In genomic region chr22:29267462-29267857, GRCh38 we compare ENCODE assay signal across 8 cellular contexts. TPM values are rescaled to one million over a fixed set of nuclear protein-coding genes. Genes with fewer than 3 reads are reported as not detected.
A peak's percentile ranks its signal among the peaks of the same experiment; 100 is the strongest.
DNase-seq lines count a peak whose midpoint lies in the region; ATAC-seq and TF ChIP-seq lines count a peak whose summit lies in the region.

No MANE protein-coding gene starts in this region.

- peaks cover 31% of the 10 kb centered on the region for H4K20me1 ChIP-seq in neural cell (ENCODE audit: insufficient read depth)

- H3K4me3 Mint-ChIP-seq in CD8-positive, alpha-beta T cell: peak overlapping the region; percentile 95

- no peaks in the 10 kb centered on the region for H3K27me3 Mint-ChIP-seq in CD8-positive, alpha-beta T cell (ENCODE audit: low read depth)

- H3K4me1 ChIP-seq in CD8-positive, alpha-beta T cell (ENCODE audit: insufficient read depth, low read length): peaks cover 45% of the 10 kb centered on the region
- H3K4me1 ChIP-seq in HUES64 (ENCODE audit: insufficient read depth, low read length) (peaks cover 30% of the 10 kb centered on the region), colonic mucosa (peaks cover 28% of the 10 kb centered on the region)

- H3K9ac ChIP-seq in HUES64 (ENCODE audit: low read depth, low read length): peak overlapping the region; percentile 98
- H3K9ac ChIP-seq in colonic mucosa (ENCODE audit: low read depth in 2 of 2, low read length in 2 of 2): peak overlapping the region; percentile 95 to 98
- peak overlapping the region; percentile 98 for H3K9ac ChIP-seq in neural cell (ENCODE audit: low read length)

- WGBS in HUES64: under 1% methylated on average over 32 of the region's 32 CpGs

- H3K79me2 ChIP-seq in neural cell (replicated peaks; ENCODE audit: insufficient read depth, low read length): peaks cover 60% of the 10 kb centered on the region

- H3K36me3 ChIP-seq in CD8-positive, alpha-beta T cell (ENCODE audit: insufficient read depth, low read length): peaks cover 11% of the 10 kb centered on the region
- peaks cover 61% of the 10 kb centered on the region for H3K36me3 ChIP-seq in HUES64 (ENCODE audit: insufficient read depth, low read length)
- peaks cover 4% of the 10 kb centered on the region for H3K36me3 ChIP-seq in colonic mucosa
- H3K36me3 ChIP-seq in neural cell (ENCODE audit: insufficient read depth, low read length): no peaks in the 10 kb centered on the region

- CTCF ChIA-PET in CD8-positive, alpha-beta T cell (lab: Charles Lee): interaction anchor here (3.8 kb wide), 1 partner anchor 22 kb away, joined by 15 read pairs; no protein-coding TSS in a partner anchor

- intact Hi-C loops in CD8-positive, alpha-beta T cell (cut with DNase I, micrococcal nuclease): loop anchor here (5.0 to 10.0 kb wide), 6 partner anchors 465 to 1353 kb away; partner anchors contain the start of genes CHEK2 (in 2 of the 2), HSCB (in 2 of the 2), PITPNB (in 2 of the 2) and ASCC2 (in 1 of the 2)
- intact Hi-C loops in colonic mucosa (cut with DNase I): no loop called here

- no peaks in the 10 kb centered on the region for H3K9me3 Mint-ChIP-seq in CD8-positive, alpha-beta T cell

- peak overlapping the region; percentile 97 for H3K4me2 ChIP-seq in neural cell (ENCODE audit: low read length)

- peak overlapping the region; percentile 98 for H3K27ac ChIP-seq in CD8-positive, alpha-beta T cell (ENCODE audit: low read depth, low read length)
- H3K27ac ChIP-seq in HUES64 (ENCODE audit: low read depth, low read length): peak overlapping the region; percentile 99
- peak overlapping the region; percentile 95 for H3K27ac ChIP-seq in colonic mucosa
- peak overlapping the region; percentile 98 for H3K27ac ChIP-seq in neural cell (ENCODE audit: low read length)

- H3K27ac Mint-ChIP-seq in CD8-positive, alpha-beta T cell: peak overlapping the region; percentile 97

- no peak for DNase-seq in CD8-positive, alpha-beta T cell
- DNase-seq in colonic mucosa (peak; percentile 33), dedifferentiated amniotic fluid mesenchymal stem cell (ENCODE audit: extremely low spot score) (no peak), NCI-H69 (lab: John Stamatoyannopoulos, UW) (no peak)
- DNase-seq in stimulated activated CD8-positive, alpha-beta memory T cell treated with anti-CD3 and anti-CD28 coated beads, Interleukin-4, amount 100 ng/mL, for 48 hours: no peak

- TF ChIP-seq RAD21 in neural cell (conservative IDR thresholded peaks at IDR 0.05): no peak

- H2AFZ ChIP-seq in neural cell (ENCODE audit: low read depth, low read length): peak overlapping the region; percentile 65

- H3K9me3 ChIP-seq in CD8-positive, alpha-beta T cell (ENCODE audit: low read length): no peaks in the 10 kb centered on the region
- H3K9me3 ChIP-seq in HUES64 (ENCODE audit: insufficient read depth, low read depth, low read length) (no peaks in the 10 kb centered on the region), colonic mucosa (no peaks in the 10 kb centered on the region), neural cell (ENCODE audit: low read length) (no peaks in the 10 kb centered on the region)

- no peaks in the 10 kb centered on the region for H3F3A ChIP-seq in neural cell (ENCODE audit: insufficient read depth, low read length, poor library complexity, severe bottlenecking)

- peaks cover 42% of the 10 kb centered on the region for H3K36me3 Mint-ChIP-seq in CD8-positive, alpha-beta T cell

- no peak for TF ChIP-seq EP300 in neural cell (conservative IDR thresholded peaks at IDR 0.05; ENCODE audit: poor library complexity, severe bottlenecking)

- peak overlapping the region; percentile 100 for H3K4me3 ChIP-seq in CD8-positive, alpha-beta T cell (ENCODE audit: low read depth, low read length)
- H3K4me3 ChIP-seq in HUES64 (ENCODE audit: low read length): peak overlapping the region; percentile 68
- peak overlapping the region; percentile 99 for H3K4me3 ChIP-seq in colonic mucosa
- H3K4me3 ChIP-seq in neural cell (ENCODE audit: low read length): peak overlapping the region; percentile 91

- POLR2A ChIA-PET in CD8-positive, alpha-beta T cell (lab: Charles Lee): no interaction called here

- no peaks in the 10 kb centered on the region for H3K27me3 ChIP-seq in CD8-positive, alpha-beta T cell (ENCODE audit: insufficient read depth, low read length)
- H3K27me3 ChIP-seq in HUES64 (ENCODE audit: insufficient read depth, low read length) (no peaks in the 10 kb centered on the region), colonic mucosa (no peaks in the 10 kb centered on the region), neural cell (ENCODE audit: insufficient read depth, low read depth, low read length) (no peaks in the 10 kb centered on the region)

- H3K9me2 ChIP-seq in neural cell (ENCODE audit: insufficient read depth, low read length): no peaks in the 10 kb centered on the region

- peaks cover 51% of the 10 kb centered on the region for H3K4me1 Mint-ChIP-seq in CD8-positive, alpha-beta T cell (ENCODE audit: low read depth)

- no peak for TF ChIP-seq CTCF in CD8-positive, alpha-beta T cell (IDR thresholded peaks at IDR 0.05)
- TF ChIP-seq CTCF in colonic mucosa (IDR thresholded peaks at IDR 0.05) (no peak), neural cell (IDR thresholded peaks at IDR 0.05; ENCODE audit: poor library complexity, severe bottlenecking) (no peak)

- no peak for ATAC-seq in CD8-positive, alpha-beta T cell
- no peak for ATAC-seq in GM19397 (IDR thresholded peaks at IDR 0.05; ENCODE audit: unreplicated experiment)

TF ChIP-seq in neural cell, 6 proteins besides CTCF, POLR2A, EP300 and RAD21:
- TF ChIP-seq EZH2 (IDR thresholded peaks at IDR 0.05; ENCODE audit: borderline replicate concordance, insufficient read depth, low read length, poor library complexity, severe bottlenecking): no peak
- TF ChIP-seq REST (IDR thresholded peaks at IDR 0.05; ENCODE audit: borderline replicate concordance): no peak

RNA-seq across cellular contexts. Expression of gene RHBDD3, which starts 0.3 kb away (rescaled TPM):
- total RNA-seq in CD8-positive, alpha-beta T cell: 10 to 100 TPM; 10.2 to 10.9 TPM
- polyA plus RNA-seq in HUES64 (2013, experiment 1 of 2): 47.0 TPM
- 36.8 TPM for polyA plus RNA-seq in HUES64 (2013, experiment 2 of 2)
- total RNA-seq in colonic mucosa: 10 to 100 TPM; 15.4 to 32.0 TPM
- 114 and 135 TPM in 2 replicates for polyA plus RNA-seq in neural cell
- polyA minus RNA-seq in neural cell: 40.3 and 55.3 TPM in 2 replicates

RNA-seq across cellular contexts. Expression of gene EWSR1, which starts 0.6 kb away (rescaled TPM):
- 100 to 1,000 TPM; 326 to 352 TPM for total RNA-seq in CD8-positive, alpha-beta T cell
- polyA plus RNA-seq in HUES64 (2013, experiment 1 of 2): 334 TPM
- polyA plus RNA-seq in HUES64 (2013, experiment 2 of 2): 346 TPM
- total RNA-seq in colonic mucosa: 100 to 1,000 TPM; 145 to 236 TPM
- 277 and 287 TPM in 2 replicates for polyA plus RNA-seq in neural cell
- 286 and 289 TPM in 2 replicates for polyA minus RNA-seq in neural cell

RNA-seq across cellular contexts. Expression of gene GAS2L1, which starts 39.0 kb away (rescaled TPM):
- not detected for total RNA-seq in CD8-positive, alpha-beta T cell
- polyA plus RNA-seq in HUES64 (2013, experiment 1 of 2): 7.5 TPM
- 10.0 TPM for polyA plus RNA-seq in HUES64 (2013, experiment 2 of 2)
- 10 to 100 TPM; 16.6 to 41.1 TPM for total RNA-seq in colonic mucosa
- polyA plus RNA-seq in neural cell: 0.77 and 2.3 TPM in 2 replicates
- polyA minus RNA-seq in neural cell: 0.93 and 1.7 TPM in 2 replicates

RNA-seq across cellular contexts. Expression of gene RASL10A, which starts 48.0 kb away (rescaled TPM):
- total RNA-seq in CD8-positive, alpha-beta T cell: under 1 TPM; 0.44 to 0.49 TPM
- 0.45 TPM for polyA plus RNA-seq in HUES64 (2013, experiment 1 of 2)
- 1.1 TPM for polyA plus RNA-seq in HUES64 (2013, experiment 2 of 2)
- total RNA-seq in colonic mucosa: 1 to 10 TPM in 1 of 2 donors, under 1 TPM in 1; 0.42 to 1.3 TPM
- polyA plus RNA-seq in neural cell: 0.26 and 3.0 TPM in 2 replicates
- polyA minus RNA-seq in neural cell: not detected in 2 replicates

Comparison
In these comparisons a context has a peak if more than half of its experiments do, and no peak if none do; other contexts are left out.
1. RNA of gene GAS2L1, which starts 39.0 kb away (total RNA-seq): 16.6 to 41.1 TPM in colonic mucosa; not detected in CD8-positive, alpha-beta T cell; every median in the first group is over 10 times any median in the second.
2. Peak in every context shown above with its lines, with median percentiles within 50 percentile points of each other: H3K27ac ChIP-seq, H3K4me3 ChIP-seq and H3K9ac ChIP-seq.